ENCODE assay signal across 8 cellular contexts in genomic region chr12:104381721-104382480, GRCh38.
DNase-seq lines count a peak whose midpoint lies in the region; ATAC-seq and TF ChIP-seq lines count a peak whose summit lies in the region.

No MANE protein-coding gene starts in this region.

- H3K27ac ChIP-seq in colonic mucosa (no peak overlapping the region), liver (ENCODE audit: low read depth in 1 of 2, low read length in 2 of 2) (no peak overlapping the region)

- H3K4me3 ChIP-seq in colonic mucosa, result no peak overlapping the region
- H3K4me3 ChIP-seq in liver (ENCODE audit: low read depth in 1 of 3, low read length in 3 of 3), result no peak overlapping the region

- intact Hi-C loops in colonic mucosa (cut with DNase I), result loop anchor here (5.0 to 10.0 kb wide), 2 partner anchors 493 to 670 kb away; no protein-coding TSS in a partner anchor

- TF ChIP-seq CTCF in colonic mucosa (IDR thresholded peaks at IDR 0.05), result peak; percentile 94
- peak; percentile 93 for TF ChIP-seq CTCF in liver (IDR thresholded peaks at IDR 0.05; ENCODE audit: low read depth, low read length, missing input control)

- WGBS in liver, result 25% methylated on average over 18 of the region's 18 CpGs

- H3K27me3 ChIP-seq in colonic mucosa (no peaks in the 10 kb centered on the region), liver (ENCODE audit: control insufficient read depth in 4 of 4, insufficient read depth in 4 of 4, low read length in 3 of 4) (no peaks in the 10 kb centered on the region)

- H3K4me1 ChIP-seq in colonic mucosa, result no peaks in the 10 kb centered on the region
- peaks cover 0 to 5% (median 3%) of the 10 kb centered on the region in 4 donors for H3K4me1 ChIP-seq in liver (ENCODE audit: control insufficient read depth in 4 of 4, insufficient read depth in 4 of 4, low read length in 3 of 4)

- H3K36me3 ChIP-seq in colonic mucosa, result no peaks in the 10 kb centered on the region
- no peaks in the 10 kb centered on the region for H3K36me3 ChIP-seq in liver (ENCODE audit: control insufficient read depth in 4 of 4, insufficient read depth in 3 of 4, low read depth in 1 of 4, low read length in 3 of 4)

- H3K9me3 ChIP-seq in colonic mucosa (no peaks in the 10 kb centered on the region), liver (ENCODE audit: control insufficient read depth in 4 of 4, low read length in 3 of 4) (no peaks in the 10 kb centered on the region)

- ATAC-seq in HG03159 (IDR thresholded peaks at IDR 0.05; ENCODE audit: unreplicated experiment) (peak; percentile 58), HG03469 (IDR thresholded peaks at IDR 0.05; ENCODE audit: unreplicated experiment) (no peak)

- H3K9ac ChIP-seq in colonic mucosa (ENCODE audit: low read depth in 2 of 2, low read length in 2 of 2) (no peak overlapping the region), liver (ENCODE audit: low read depth in 1 of 2, low read length in 2 of 2) (no peak overlapping the region)

- DNase-seq in Daoy (ENCODE audit: low read depth), result peak; percentile 79
- DNase-seq in NCI-H510A treated with DMSO at 0.1 percent for 48 hours (lab: John Stamatoyannopoulos, UW), result peak; percentile 89
- peak; percentile 88 for DNase-seq in activated CD4-positive, alpha-beta T cell treated with anti-CD3 and anti-CD28 coated beads for 48 hours
- DNase-seq in colonic mucosa, result peak; percentile 82
- DNase-seq in stimulated activated CD4-positive, alpha-beta T cell treated with anti-CD3 and anti-CD28 coated beads, Interleukin-4, amount 100 ng/mL, for 48 hours (ENCODE audit: low read depth in 2 of 2), result peak; percentile 71 to 77

- TF ChIP-seq RAD21 in liver (IDR thresholded peaks at IDR 0.05), result peak; percentile 99

TF ChIP-seq in liver, 16 proteins besides CTCF, POLR2A, EP300 and RAD21:
- TF ChIP-seq HNF4G (IDR thresholded peaks at IDR 0.05) (no peak), YY1 (IDR thresholded peaks at IDR 0.05) (no peak), EGR1 (IDR thresholded peaks at IDR 0.05; ENCODE audit: low read depth in 2 of 2) (no peak)
